9 cellular contexts compared by ENCODE assay signal in the genomic region with DNA sequence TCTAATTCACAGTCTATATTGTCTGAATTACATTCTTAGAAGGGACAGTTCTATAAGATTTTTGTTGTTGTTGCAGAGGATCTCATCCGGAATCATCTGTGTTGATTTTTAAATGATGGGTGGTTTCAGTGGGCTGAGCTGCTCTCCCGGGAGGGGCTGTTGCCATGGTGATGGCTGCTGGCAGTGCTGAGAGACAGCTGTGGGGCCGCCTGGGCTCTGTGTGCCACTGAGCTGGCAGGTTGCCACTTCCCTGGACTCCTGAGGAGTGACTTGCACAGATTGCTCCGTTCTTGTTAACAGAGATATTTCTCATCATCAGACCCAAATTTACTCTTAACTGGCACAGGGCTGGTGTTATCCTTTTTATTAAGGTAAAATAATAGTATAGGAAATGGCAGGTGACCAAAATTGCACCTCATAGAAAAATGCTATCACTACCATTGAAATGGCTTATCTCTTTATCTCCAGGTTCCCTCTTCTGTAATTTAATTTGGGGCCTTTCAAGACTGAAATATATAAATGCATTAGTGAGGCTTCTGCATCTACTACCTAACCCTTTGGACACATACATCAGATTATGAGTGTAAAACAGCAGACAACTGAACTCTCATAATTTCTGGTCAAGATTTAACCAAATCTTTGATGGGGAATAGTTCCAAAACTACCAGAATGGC. TPM values are rescaled to one million over a fixed set of nuclear protein-coding genes. Genes with fewer than 3 reads are reported as not detected.
DNase-seq lines count a peak whose midpoint lies in the region; ATAC-seq and TF ChIP-seq lines count a peak whose summit lies in the region.
"Had no signal": no experiment of that assay in that cellular context is flagged by ENCODE, and none has a peak within 500 bp of the region (broad histone marks: within the 10 kb centered on the region; RNA-seq: fewer than 3 reads in every experiment).

No MANE protein-coding gene starts in this region.

- no peak overlapping the region for H3K4me3 ChIP-seq in choroid plexus epithelial cell (ENCODE audit: low read depth, low read length)
- H3K4me3 ChIP-seq: right lobe of liver had no signal

- H3K27me3 ChIP-seq in foreskin keratinocyte: no peaks in the 10 kb centered on the region
- H3K27me3 ChIP-seq: right lobe of liver had no signal

- DNase-seq in EL (peak; percentile 5), NCI-H2107 treated with DMSO at 0.1 percent for 48 hours (lab: John Stamatoyannopoulos, UW; ENCODE audit: unreplicated experiment) (peak; percentile 54), choroid plexus epithelial cell (ENCODE audit: low read depth) (peak; percentile 25), occipital lobe (lab: John Stamatoyannopoulos, UW) (peak; percentile 87), foreskin keratinocyte (no peak)

- no peak overlapping the region for H3K27ac ChIP-seq in foreskin keratinocyte
- H3K27ac ChIP-seq: right lobe of liver had no signal

- TF ChIP-seq CTCF in choroid plexus epithelial cell (conservative IDR thresholded peaks at IDR 0.05; ENCODE audit: low read depth, low read length) (no peak), foreskin keratinocyte (conservative IDR thresholded peaks at IDR 0.05) (no peak)

- no peaks in the 10 kb centered on the region for H3K4me1 ChIP-seq in foreskin keratinocyte
- H3K4me1 ChIP-seq: right lobe of liver had no signal

- no peak for ATAC-seq in activated CD4-positive, CD25-positive, alpha-beta regulatory T cell treated with anti-CD3 and anti-CD28 coated beads, Interleukin-2, amount 50 U/mL, for 24 hours
- ATAC-seq in foreskin keratinocyte (no peak), HG02610 (IDR thresholded peaks at IDR 0.05; ENCODE audit: unreplicated experiment) (no peak), GM21367 (IDR thresholded peaks at IDR 0.05; ENCODE audit: unreplicated experiment) (no peak)
- ATAC-seq: right lobe of liver had no signal

RNA-seq across cellular contexts. Expression of a gene that starts 56.6 kb away (rescaled TPM):
- total RNA-seq in occipital lobe (24.6 TPM), foreskin keratinocyte (4.2 TPM in 2 replicates)
- 2.1 and 2.3 TPM in 2 replicates for polyA plus RNA-seq in foreskin keratinocyte

RNA-seq across cellular contexts. Expression of a gene that starts 56.7 kb away (rescaled TPM):
- total RNA-seq in occipital lobe (11.9 TPM), foreskin keratinocyte (5.1 and 5.3 TPM in 2 replicates)
- 2.4 and 2.9 TPM in 2 replicates for polyA plus RNA-seq in foreskin keratinocyte

Comparison
In these comparisons a context has a peak if more than half of its experiments do, and no peak if none do; other contexts are left out.
1. DNase-seq: peak in EL (single experiment), NCI-H2107 treated with DMSO at 0.1 percent for 48 hours (single experiment), choroid plexus epithelial cell (single experiment) and occipital lobe (single experiment); none in foreskin keratinocyte (0 of 2).